In genomic region chr1:18288609-18289219, GRCh38 we compare ENCODE assay signal across 20 cellular contexts.
DNase-seq lines count a peak whose midpoint lies in the region; FAIRE-seq and TF ChIP-seq lines count a peak whose summit lies in the region.
"Had no signal": no experiment of that assay in that cellular context is flagged by ENCODE, and none has a peak within 500 bp of the region (broad histone marks: within the 10 kb centered on the region; RNA-seq: fewer than 3 reads in every experiment).

No MANE protein-coding gene starts in this region.

- no peaks in the 10 kb centered on the region for H3K9me3 ChIP-seq in kidney (ENCODE audit: control insufficient read depth in 1 of 2, low read length in 2 of 2)
- H3K9me3 ChIP-seq: BLaER1 treated with 17β-estradiol and CSF1 and Interleukin-3, amounts not matched to agents 10 nM and 100 nM; gastrocnemius medialis had no signal

- TF ChIP-seq CTCF in GM12865 (IDR thresholded peaks at IDR 0.05; ENCODE audit: insufficient read depth, low read depth, low read length, missing control alignments) (no peak), kidney (IDR thresholded peaks at IDR 0.05; ENCODE audit: borderline replicate concordance, extremely low read depth, insufficient read depth) (no peak)

- peaks cover 2 to 5% (median 3%) of the 10 kb centered on the region in 3 donors for H3K27me3 Mint-ChIP-seq in immature natural killer cell (ENCODE audit: low read depth in 3 of 3)

- H3K4me3 Mint-ChIP-seq in immature natural killer cell: no peak overlapping the region
- H3K4me3 Mint-ChIP-seq: activated CD4-positive, alpha-beta T cell treated with anti-CD3 and anti-CD28 coated beads, Interleukin-2, amount 10 ng/mL, durations not matched to agents 24 days and 14 days; activated naive CD4-positive, alpha-beta T cell treated with anti-CD3 and anti-CD28 coated beads, Interleukin-2, amount 50 U/mL, for 24 hours; naive thymus-derived CD8-positive, alpha-beta T cell; stimulated activated naive CD8-positive, alpha-beta T cell treated with anti-CD3 and anti-CD28 coated beads, Interleukin-15, amount 100 ng/mL, for 72 hours had no signal

- peaks cover 0 to 4% of the 10 kb centered on the region in 2 donors for H3K4me1 ChIP-seq in kidney (ENCODE audit: control insufficient read depth in 1 of 2, insufficient read depth in 1 of 2, low read depth in 1 of 2, low read length in 2 of 2)
- H3K4me1 ChIP-seq: gastrocnemius medialis had no signal

- intact Hi-C loops in kidney (cut with DNase I): no loop called here

- H3K36me3 Mint-ChIP-seq in immature natural killer cell: no peaks in the 10 kb centered on the region
- H3K36me3 Mint-ChIP-seq: activated naive CD4-positive, alpha-beta T cell treated with anti-CD3 and anti-CD28 coated beads, Interleukin-2, amount 50 U/mL, for 24 hours; naive thymus-derived CD8-positive, alpha-beta T cell had no signal

- H3K9ac ChIP-seq in kidney (ENCODE audit: low read length in 2 of 2): no peak overlapping the region
- H3K9ac ChIP-seq: BLaER1 treated with 17β-estradiol and CSF1 and Interleukin-3, amounts not matched to agents 10 nM and 100 nM; KMS-11 had no signal

- FAIRE-seq in islet of Langerhans (lab: Jason Lieb, UNC): peak; percentile 88
- no peak for FAIRE-seq in kidney (lab: Jason Lieb, UNC)
- FAIRE-seq: endothelial cell of umbilical vein had no signal

- H3K4me1 Mint-ChIP-seq in immature natural killer cell: no peaks in the 10 kb centered on the region
- H3K4me1 Mint-ChIP-seq: activated CD4-positive, alpha-beta T cell treated with anti-CD3 and anti-CD28 coated beads, Interleukin-2, amount 10 ng/mL, durations not matched to agents 24 days and 14 days; activated naive CD4-positive, alpha-beta T cell treated with anti-CD3 and anti-CD28 coated beads, Interleukin-2, amount 50 U/mL, for 24 hours; naive thymus-derived CD8-positive, alpha-beta T cell; stimulated activated naive CD8-positive, alpha-beta T cell treated with anti-CD3 and anti-CD28 coated beads, Interleukin-15, amount 100 ng/mL, for 72 hours had no signal

- H3K27ac Mint-ChIP-seq in immature natural killer cell: no peak overlapping the region
- H3K27ac Mint-ChIP-seq: activated CD4-positive, alpha-beta T cell treated with anti-CD3 and anti-CD28 coated beads, Interleukin-2, amount 10 ng/mL, durations not matched to agents 24 days and 14 days; activated naive CD4-positive, alpha-beta T cell treated with anti-CD3 and anti-CD28 coated beads, Interleukin-2, amount 50 U/mL, for 24 hours; naive thymus-derived CD8-positive, alpha-beta T cell had no signal

- no peak overlapping the region for H3K27ac ChIP-seq in kidney (ENCODE audit: low read depth in 2 of 2, low read length in 2 of 2)
- H3K27ac ChIP-seq: BLaER1 treated with 17β-estradiol and CSF1 and Interleukin-3, amounts not matched to agents 10 nM and 100 nM; coronary artery; gastrocnemius medialis; KMS-11 had no signal

- H3K9me3 Mint-ChIP-seq in immature natural killer cell: peaks cover 0 to 2% (median 0%) of the 10 kb centered on the region in 6 donors
- H3K9me3 Mint-ChIP-seq: activated CD4-positive, alpha-beta T cell treated with anti-CD3 and anti-CD28 coated beads, Interleukin-2, amount 10 ng/mL, durations not matched to agents 24 days and 14 days; activated naive CD4-positive, alpha-beta T cell treated with anti-CD3 and anti-CD28 coated beads, Interleukin-2, amount 50 U/mL, for 24 hours; naive thymus-derived CD8-positive, alpha-beta T cell; stimulated activated naive CD8-positive, alpha-beta T cell treated with anti-CD3 and anti-CD28 coated beads, Interleukin-15, amount 100 ng/mL, for 72 hours had no signal

- H3K36me3 ChIP-seq in kidney (ENCODE audit: control insufficient read depth in 1 of 2, insufficient read depth in 2 of 2, low read length in 2 of 2): no peaks in the 10 kb centered on the region
- H3K36me3 ChIP-seq: BLaER1 treated with 17β-estradiol and CSF1 and Interleukin-3, amounts not matched to agents 10 nM and 100 nM; gastrocnemius medialis had no signal

- H3K4me3 ChIP-seq in GM12865 (ENCODE audit: low read depth, low read length) (no peak overlapping the region), kidney (ENCODE audit: low read length in 2 of 2) (no peak overlapping the region)
- H3K4me3 ChIP-seq: BLaER1 treated with 17β-estradiol and CSF1 and Interleukin-3, amounts not matched to agents 10 nM and 100 nM; coronary artery; gastrocnemius medialis; lung had no signal

- peak; percentile 66 for DNase-seq in GM12865 (ENCODE audit: low read depth)
- peak; percentile 61 for DNase-seq in NCI-H2029 (lab: John Stamatoyannopoulos, UW)
- DNase-seq in OCI-M1 (lab: John Stamatoyannopoulos, UW): peak; percentile 32
- no peak for DNase-seq in activated naive CD4-positive, alpha-beta T cell (lab: John Stamatoyannopoulos, UW)
- no peak for DNase-seq in immature natural killer cell
- no peak for DNase-seq in hippocampal formation (lab: John Stamatoyannopoulos, UW)
- no peak for DNase-seq in kidney
- DNase-seq: activated CD4-positive, alpha-beta T cell treated with anti-CD3 and anti-CD28 coated beads, Interleukin-2, amount 10 ng/mL, durations not matched to agents 24 days and 14 days; activated T-cell treated with anti-CD3 and anti-CD28 coated beads for 4 hours; gastrocnemius medialis; naive thymus-derived CD8-positive, alpha-beta T cell; SIG-M5; stimulated activated naive CD8-positive, alpha-beta T cell treated with anti-CD3 and anti-CD28 coated beads, Interleukin-15, amount 100 ng/mL, for 72 hours had no signal

Comparison
In these comparisons a context has a peak if more than half of its experiments do, and no peak if none do; other contexts are left out.
1. DNase-seq: peak in GM12865 (single experiment), NCI-H2029 (single experiment) and OCI-M1 (single experiment); none in activated naive CD4-positive, alpha-beta T cell (0 of 4), immature natural killer cell (0 of 3), hippocampal formation (0 of 2) and kidney (single experiment).